21 cellular contexts compared by ENCODE assay signal in genomic region chr12:88595697-88596096, GRCh38. TPM values are rescaled to one million over a fixed set of nuclear protein-coding genes. Genes with fewer than 3 reads are reported as not detected.
A peak's percentile ranks its signal among the peaks of the same experiment; 100 is the strongest.
DNase-seq lines count a peak whose midpoint lies in the region; FAIRE-seq and TF ChIP-seq lines count a peak whose summit lies in the region.
"Had no signal": no experiment of that assay in that cellular context is flagged by ENCODE, and none has a peak within 500 bp of the region (broad histone marks: within the 10 kb centered on the region; RNA-seq: fewer than 3 reads in every experiment).

No MANE protein-coding gene starts in this region.

- peaks cover 3% of the 10 kb centered on the region for H3K4me1 ChIP-seq in colonic mucosa
- H3K4me1 ChIP-seq in mucosa of rectum (ENCODE audit: control insufficient read depth in 2 of 2, insufficient read depth in 2 of 2, low read length in 2 of 2), result peaks cover 0 to 16% of the 10 kb centered on the region in 2 donors
- H3K4me1 ChIP-seq in small intestine (ENCODE audit: control insufficient read depth in 2 of 2, insufficient read depth in 1 of 2, low read depth in 1 of 2, low read length in 1 of 2), result peaks cover 0 to 3% of the 10 kb centered on the region in 2 donors
- H3K4me1 ChIP-seq: A549 had no signal

- peak; percentile 15 for DNase-seq in HT-29 (ENCODE audit: low spot score)
- DNase-seq in colonic mucosa, result peak; percentile 38
- peak; percentile 26 for DNase-seq in small intestine
- no peak for DNase-seq in T-helper 9 cell
- no peak for DNase-seq in NCI-H2196 (lab: John Stamatoyannopoulos, UW; ENCODE audit: unreplicated experiment)
- no peak for DNase-seq in NCI-H345 (lab: John Stamatoyannopoulos, UW)
- no peak for DNase-seq in AG08395 (ENCODE audit: low spot score)
- DNase-seq: 8988T; ACHN; C1 segment of cervical spinal cord; Caco-2; CD4-positive, alpha-beta memory T cell; DMS153; DND-41; GOT3 had no signal

- no peak for TF ChIP-seq CTCF in colonic mucosa (IDR thresholded peaks at IDR 0.05)

- intact Hi-C loops in colonic mucosa (cut with DNase I), result loop anchor here (10.0 kb wide), 1 partner anchor 159 kb away; no protein-coding TSS in a partner anchor

- H3K27me3 ChIP-seq in colonic mucosa, result no peaks in the 10 kb centered on the region
- no peaks in the 10 kb centered on the region for H3K27me3 ChIP-seq in mucosa of rectum (ENCODE audit: control insufficient read depth in 2 of 2, insufficient read depth in 2 of 2, low read length in 2 of 2)
- H3K27me3 ChIP-seq in small intestine (ENCODE audit: control insufficient read depth in 2 of 2, insufficient read depth in 2 of 2, low read length in 2 of 2), result no peaks in the 10 kb centered on the region

- no peak overlapping the region for H3K4me3 ChIP-seq in colonic mucosa
- H3K4me3 ChIP-seq in mucosa of rectum (ENCODE audit: low read length in 2 of 2), result no peak overlapping the region
- H3K4me3 ChIP-seq in small intestine (ENCODE audit: low read depth in 1 of 2, low read length in 2 of 2), result no peak overlapping the region
- H3K4me3 ChIP-seq: A549, HAP-1 had no signal

- H3K36me3 ChIP-seq in colonic mucosa (no peaks in the 10 kb centered on the region), mucosa of rectum (ENCODE audit: control insufficient read depth in 2 of 2, insufficient read depth in 2 of 2, low read length in 2 of 2) (no peaks in the 10 kb centered on the region), small intestine (ENCODE audit: control insufficient read depth in 2 of 2, insufficient read depth in 2 of 2, low read length in 2 of 2) (no peaks in the 10 kb centered on the region)
- H3K36me3 ChIP-seq: HAP-1 had no signal

- FAIRE-seq in small intestine (lab: Jason Lieb, UNC), result no peak
- FAIRE-seq: G401.6, GM12892, H54 had no signal

- no peaks in the 10 kb centered on the region for H3K9me3 ChIP-seq in colonic mucosa
- H3K9me3 ChIP-seq in mucosa of rectum (ENCODE audit: control insufficient read depth in 2 of 2, low read length in 2 of 2), result no peaks in the 10 kb centered on the region
- H3K9me3 ChIP-seq in small intestine (ENCODE audit: control insufficient read depth, low read depth), result no peaks in the 10 kb centered on the region
- H3K9me3 ChIP-seq: A549, Caco-2, HAP-1 had no signal

- H3K9ac ChIP-seq in colonic mucosa (ENCODE audit: low read depth in 2 of 2, low read length in 2 of 2) (no peak overlapping the region), mucosa of rectum (ENCODE audit: low read depth in 1 of 2, low read length in 2 of 2) (no peak overlapping the region)

- peak overlapping the region; percentile 76 for H3K27ac ChIP-seq in colonic mucosa
- H3K27ac ChIP-seq in mucosa of rectum (ENCODE audit: low read depth in 2 of 2, low read length in 2 of 2), result peak overlapping the region; percentile 54 to 67
- no peak overlapping the region for H3K27ac ChIP-seq in small intestine (ENCODE audit: low read depth in 1 of 2, low read length in 1 of 2)
- H3K27ac ChIP-seq: A549 had no signal

RNA-seq across cellular contexts. Expression of gene KITLG, which starts 15.4 kb away (rescaled TPM):
- 37.8 and 42.1 TPM in 2 replicates for total RNA-seq in HT-29 (2014; rRNA removed; shearing (Covaris generic))
- 10 to 100 TPM; 32.8 to 37.1 TPM for total RNA-seq in colonic mucosa
- 1 to 10 TPM; 4.5 to 8.1 (median 7.6) TPM for polyA plus RNA-seq in small intestine
- polyA plus RNA-seq: CD4-positive, alpha-beta memory T cell had no signal

Comparison
In these comparisons a context has a peak if more than half of its experiments do, and no peak if none do; other contexts are left out.
1. DNase-seq: peak in HT-29 (single experiment), colonic mucosa (single experiment) and small intestine (single experiment); none in T-helper 9 cell (single experiment), NCI-H2196 (single experiment), NCI-H345 (single experiment) and AG08395 (single experiment).
2. H3K27ac ChIP-seq: peak in colonic mucosa (single experiment) and mucosa of rectum (2 of 2); none in small intestine (0 of 2).